Comparison of ENCODE assay signal across 9 cellular contexts in genomic region chr6:127695108-127695507, GRCh38.
"Had no signal": no experiment of that assay in that cellular context is flagged by ENCODE, and none has a peak within 500 bp of the region (broad histone marks: within the 10 kb centered on the region; RNA-seq: fewer than 3 reads in every experiment).

No MANE protein-coding gene starts in this region.

- H3K4me3 ChIP-seq: GM23248, HAP-1 had no signal

- H3K27me3 Mint-ChIP-seq: IgD-negative memory B cell had no signal

- H3K27ac Mint-ChIP-seq: HFFc6, IgD-negative memory B cell had no signal

- H3K9me3 ChIP-seq: HAP-1 had no signal

- H3K4me1 Mint-ChIP-seq: IgD-negative memory B cell had no signal

- H3K36me3 ChIP-seq: HAP-1 had no signal

- ATAC-seq: HCT116, HepG2 had no signal

- H3K36me3 Mint-ChIP-seq: IgD-negative memory B cell had no signal

- H3K27ac ChIP-seq: GM23248, HL-60 had no signal

- H3K9me3 Mint-ChIP-seq: HFFc6 had no signal

- H3K4me1 ChIP-seq: HAP-1 had no signal

- DNase-seq: GM23248, GOT3, H7, HFFc6 had no signal

- H3K4me3 Mint-ChIP-seq: HFFc6, IgD-negative memory B cell had no signal
